1 cellular context compared by ENCODE assay signal in the genomic region with DNA sequence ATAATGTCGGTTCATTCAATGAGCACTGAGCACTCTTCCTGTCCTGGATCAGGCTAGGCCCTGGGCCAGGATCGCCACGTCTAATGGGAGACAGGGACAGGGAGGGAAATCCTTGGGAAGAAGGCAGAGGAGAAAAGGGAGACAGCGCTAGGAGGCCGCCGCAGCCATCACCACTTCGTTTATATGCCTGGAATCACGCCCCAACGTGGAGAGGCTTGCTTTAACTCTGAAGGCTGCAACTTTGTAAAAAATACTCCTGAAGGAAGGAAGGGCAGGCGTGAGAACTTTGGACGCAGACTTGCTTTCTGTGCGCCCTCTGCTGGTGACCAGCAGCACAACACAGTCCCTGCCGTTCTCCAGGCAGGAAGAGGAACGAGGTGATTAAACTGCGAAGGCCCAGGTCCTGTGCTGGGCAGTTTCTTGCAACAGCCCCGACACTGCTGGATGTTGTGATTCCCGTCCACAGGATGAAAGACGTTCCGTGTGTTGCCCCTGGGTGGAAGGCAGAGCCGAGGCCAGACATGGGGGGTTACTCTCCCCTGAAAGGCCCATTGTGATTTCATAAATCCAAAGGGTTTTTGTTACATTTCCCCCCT.
TF ChIP-seq lines count a peak whose summit lies in the region.

No MANE protein-coding gene starts in this region.

TF ChIP-seq in neural cell, 6 proteins besides CTCF, POLR2A, EP300 and RAD21 (continued from another document):
- TF ChIP-seq, protein P1, sequence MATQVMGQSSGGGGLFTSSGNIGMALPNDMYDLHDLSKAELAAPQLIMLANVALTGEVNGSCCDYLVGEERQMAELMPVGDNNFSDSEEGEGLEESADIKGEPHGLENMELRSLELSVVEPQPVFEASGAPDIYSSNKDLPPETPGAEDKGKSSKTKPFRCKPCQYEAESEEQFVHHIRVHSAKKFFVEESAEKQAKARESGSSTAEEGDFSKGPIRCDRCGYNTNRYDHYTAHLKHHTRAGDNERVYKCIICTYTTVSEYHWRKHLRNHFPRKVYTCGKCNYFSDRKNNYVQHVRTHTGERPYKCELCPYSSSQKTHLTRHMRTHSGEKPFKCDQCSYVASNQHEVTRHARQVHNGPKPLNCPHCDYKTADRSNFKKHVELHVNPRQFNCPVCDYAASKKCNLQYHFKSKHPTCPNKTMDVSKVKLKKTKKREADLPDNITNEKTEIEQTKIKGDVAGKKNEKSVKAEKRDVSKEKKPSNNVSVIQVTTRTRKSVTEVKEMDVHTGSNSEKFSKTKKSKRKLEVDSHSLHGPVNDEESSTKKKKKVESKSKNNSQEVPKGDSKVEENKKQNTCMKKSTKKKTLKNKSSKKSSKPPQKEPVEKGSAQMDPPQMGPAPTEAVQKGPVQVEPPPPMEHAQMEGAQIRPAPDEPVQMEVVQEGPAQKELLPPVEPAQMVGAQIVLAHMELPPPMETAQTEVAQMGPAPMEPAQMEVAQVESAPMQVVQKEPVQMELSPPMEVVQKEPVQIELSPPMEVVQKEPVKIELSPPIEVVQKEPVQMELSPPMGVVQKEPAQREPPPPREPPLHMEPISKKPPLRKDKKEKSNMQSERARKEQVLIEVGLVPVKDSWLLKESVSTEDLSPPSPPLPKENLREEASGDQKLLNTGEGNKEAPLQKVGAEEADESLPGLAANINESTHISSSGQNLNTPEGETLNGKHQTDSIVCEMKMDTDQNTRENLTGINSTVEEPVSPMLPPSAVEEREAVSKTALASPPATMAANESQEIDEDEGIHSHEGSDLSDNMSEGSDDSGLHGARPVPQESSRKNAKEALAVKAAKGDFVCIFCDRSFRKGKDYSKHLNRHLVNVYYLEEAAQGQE (IDR thresholded peaks at IDR 0.05; ENCODE audit: borderline replicate concordance) = no peak
- TF ChIP-seq SMC3 (conservative IDR thresholded peaks at IDR 0.05; ENCODE audit: poor library complexity) (peak; percentile 95), POLR2AphosphoS5 (IDR thresholded peaks at IDR 0.05) (no peak), EZH2 (IDR thresholded peaks at IDR 0.05; ENCODE audit: borderline replicate concordance, insufficient read depth, low read length, poor library complexity, severe bottlenecking) (no peak)
